In genomic region chr9:122810306-122810946, GRCh38 we compare ENCODE assay signal across 8 cellular contexts. TPM values are rescaled to one million over a fixed set of nuclear protein-coding genes. Genes with fewer than 3 reads are reported as not detected.
DNase-seq lines count a peak whose midpoint lies in the region; ATAC-seq and TF ChIP-seq lines count a peak whose summit lies in the region.

No MANE protein-coding gene starts in this region.

- no peak overlapping the region for H3K4me3 ChIP-seq in AG09309 (ENCODE audit: control insufficient read depth, low read depth, low read length)

- DNase-seq in AG09309 (ENCODE audit: low read depth): peak; percentile 27
- DNase-seq in NCI-H460 (ENCODE audit: extremely low read depth, low read depth): peak; percentile 85
- peak; percentile 66 for DNase-seq in activated CD4-positive, alpha-beta T cell treated with anti-CD3 and anti-CD28 coated beads for 1 hour
- DNase-seq in cerebellar nuclear complex (lab: John Stamatoyannopoulos, UW): peak; percentile 5 to 50
- peak; percentile 49 to 72 for DNase-seq in left colon
- peak; percentile 54 to 68 for DNase-seq in stimulated activated CD4-positive, alpha-beta T cell treated with anti-CD3 and anti-CD28 coated beads, Interleukin-4, amount 100 ng/mL, for 48 hours (ENCODE audit: low read depth in 2 of 2)

- TF ChIP-seq CTCF in AG09309 (IDR thresholded peaks at IDR 0.05; ENCODE audit: control insufficient read depth, insufficient read depth, low read depth, low read length, missing control alignments): peak; percentile 58

- intact Hi-C loops in left colon (cut with DNase I, micrococcal nuclease): no loop called here

- ATAC-seq in GM18907 (IDR thresholded peaks at IDR 0.05; ENCODE audit: unreplicated experiment): peak; percentile 83
- peak; percentile 88 for ATAC-seq in HG03378 (IDR thresholded peaks at IDR 0.05; ENCODE audit: unreplicated experiment)
- peak; percentile 95 for ATAC-seq in left colon

RNA-seq across cellular contexts. Expression of gene OR1K1, which starts 10.5 kb away (rescaled TPM):
- total RNA-seq in NCI-H460 (2014; rRNA removed; shearing (Covaris generic)): not detected in 2 replicates
- not detected in 2 replicates for polyA plus RNA-seq in NCI-H460 (2014; cell fraction: nucleus; rRNA removed)
- not detected for total RNA-seq in left colon

RNA-seq across cellular contexts. Expression of gene PDCL, which starts 18.0 kb away (rescaled TPM):
- 25.9 and 32.3 TPM in 2 replicates for total RNA-seq in NCI-H460 (2014; rRNA removed; shearing (Covaris generic))
- polyA plus RNA-seq in NCI-H460 (2014; cell fraction: nucleus; rRNA removed): 23.5 and 24.9 TPM in 2 replicates
- 10 to 100 TPM; 14.9 to 16.8 TPM for total RNA-seq in left colon

RNA-seq across cellular contexts. Expression of gene OR5C1, which starts 21.7 kb away (rescaled TPM):
- not detected in 2 replicates for total RNA-seq in NCI-H460 (2014; rRNA removed; shearing (Covaris generic))
- polyA plus RNA-seq in NCI-H460 (2014; cell fraction: nucleus; rRNA removed): not detected in 2 replicates
- total RNA-seq in left colon: not detected

Comparison
In these comparisons a context has a peak if more than half of its experiments do, and no peak if none do; other contexts are left out.
1. DNase-seq: peak in every context shown above with its lines; median percentile 85 in NCI-H460; 66 in activated CD4-positive, alpha-beta T cell treated with anti-CD3 and anti-CD28 coated beads for 1 hour; 61 in stimulated activated CD4-positive, alpha-beta T cell treated with anti-CD3 and anti-CD28 coated beads, Interleukin-4, amount 100 ng/mL, for 48 hours; 60 in left colon; 28 in cerebellar nuclear complex; 27 in AG09309.